Comparison of ENCODE assay signal across 9 cellular contexts in genomic region chr10:114045071-114045737, GRCh38. TPM values are rescaled to one million over a fixed set of nuclear protein-coding genes. Genes with fewer than 3 reads are reported as not detected.
DNase-seq lines count a peak whose midpoint lies in the region; ATAC-seq, FAIRE-seq and TF ChIP-seq lines count a peak whose summit lies in the region.
"Had no signal": no experiment of that assay in that cellular context is flagged by ENCODE, and none has a peak within 500 bp of the region (broad histone marks: within the 10 kb centered on the region; RNA-seq: fewer than 3 reads in every experiment).

No MANE protein-coding gene starts in this region.

- H3K9me3 ChIP-seq in BLaER1 treated with 17β-estradiol and CSF1 and Interleukin-3, amounts not matched to agents 10 nM and 100 nM (replicated peaks in 1 of 11): peaks cover 0 to 33% (median 8%) of the 10 kb centered on the region in 11 experiments; a peak in 11 of 22 replicates
- H3K9me3 ChIP-seq in kidney (ENCODE audit: control insufficient read depth in 1 of 2, low read length in 2 of 2): no peaks in the 10 kb centered on the region

- ATAC-seq in activated naive CD8-positive, alpha-beta T cell treated with anti-CD3 and anti-CD28 coated beads, Interleukin-2, amount 50 U/mL, for 24 hours: no peak
- peak; percentile 26 to 27 for ATAC-seq in stimulated activated naive B cell treated with anti-CD40 and anti-IgM and Interleukin-4, amounts not matched to agents 10 μg/mL and 1 μg/mL and 100 μg/mL, for 72 hours (replicated peaks)
- no peak for ATAC-seq in HG03039 (IDR thresholded peaks at IDR 0.05; ENCODE audit: unreplicated experiment)

- peak overlapping the region; percentile 24 to 80 (median 56); a peak in 18 of 20 replicates for H3K4me3 ChIP-seq in BLaER1 treated with 17β-estradiol and CSF1 and Interleukin-3, amounts not matched to agents 10 nM and 100 nM
- H3K4me3 ChIP-seq in HL-60 (replicated peaks; ENCODE audit: insufficient read depth, low read length) (peak overlapping the region; percentile 39), kidney (ENCODE audit: low read length in 2 of 2) (peak overlapping the region; percentile 42 to 44)

- H4K20me1 ChIP-seq in BLaER1 treated with 17β-estradiol and CSF1 and Interleukin-3, amounts not matched to agents 10 nM and 100 nM: peaks cover 0 to 18% (median 7%) of the 10 kb centered on the region in 11 experiments; a peak in 10 of 22 replicates

- TF ChIP-seq CTCF in HL-60 (IDR thresholded peaks at IDR 0.05; ENCODE audit: insufficient read depth, low read length) (no peak), kidney (IDR thresholded peaks at IDR 0.05; ENCODE audit: borderline replicate concordance, extremely low read depth, insufficient read depth) (no peak)

- peak overlapping the region in 6 of 11 experiments; percentile 40 to 73 (median 66); a peak in 11 of 22 replicates for H3K9ac ChIP-seq in BLaER1 treated with 17β-estradiol and CSF1 and Interleukin-3, amounts not matched to agents 10 nM and 100 nM
- H3K9ac ChIP-seq in kidney (ENCODE audit: low read length in 2 of 2): peak overlapping the region in 1 of 2 donors; percentile 44

- FAIRE-seq in kidney (lab: Jason Lieb, UNC) (no peak), HTR-8/SVneo (lab: Jason Lieb, UNC) (no peak)

- peak overlapping the region in 4 of 11 experiments; percentile 26 to 57 (median 45); a peak in 7 of 22 replicates for H3K27ac ChIP-seq in BLaER1 treated with 17β-estradiol and CSF1 and Interleukin-3, amounts not matched to agents 10 nM and 100 nM
- no peak overlapping the region for H3K27ac ChIP-seq in HL-60 (replicated peaks)
- H3K27ac ChIP-seq in kidney (ENCODE audit: low read depth in 2 of 2, low read length in 2 of 2): peak overlapping the region; percentile 43 to 47

- H3K4me3 Mint-ChIP-seq in activated naive CD8-positive, alpha-beta T cell treated with anti-CD3 and anti-CD28 coated beads, Interleukin-2, amount 50 U/mL, for 24 hours: peak overlapping the region; percentile 56
- H3K4me3 Mint-ChIP-seq in stimulated activated naive B cell treated with anti-CD40 and anti-IgM and Interleukin-4, amounts not matched to agents 10 μg/mL and 1 μg/mL and 100 μg/mL, for 72 hours: peak overlapping the region; percentile 85 to 86

- peak overlapping the region; percentile 52 for H3K27ac Mint-ChIP-seq in activated naive CD8-positive, alpha-beta T cell treated with anti-CD3 and anti-CD28 coated beads, Interleukin-2, amount 50 U/mL, for 24 hours
- peak overlapping the region; percentile 92 for H3K27ac Mint-ChIP-seq in stimulated activated naive B cell treated with anti-CD40 and anti-IgM and Interleukin-4, amounts not matched to agents 10 μg/mL and 1 μg/mL and 100 μg/mL, for 72 hours

- peaks cover 19% of the 10 kb centered on the region for H3K4me1 Mint-ChIP-seq in activated naive CD8-positive, alpha-beta T cell treated with anti-CD3 and anti-CD28 coated beads, Interleukin-2, amount 50 U/mL, for 24 hours
- H3K4me1 Mint-ChIP-seq in stimulated activated naive B cell treated with anti-CD40 and anti-IgM and Interleukin-4, amounts not matched to agents 10 μg/mL and 1 μg/mL and 100 μg/mL, for 72 hours: peaks cover 14 to 38% of the 10 kb centered on the region in 2 donors

- no peak for DNase-seq in HL-60 (ENCODE audit: low read depth in 1 of 2, low spot score in 1 of 2)
- peak; percentile 15 for DNase-seq in activated naive CD8-positive, alpha-beta T cell treated with anti-CD3 and anti-CD28 coated beads, Interleukin-2, amount 50 U/mL, for 24 hours
- DNase-seq in kidney: no peak
- peak; percentile 18 for DNase-seq in stimulated activated naive B cell treated with anti-CD40 and anti-IgM and Interleukin-4, amounts not matched to agents 10 μg/mL and 1 μg/mL and 100 μg/mL, for 72 hours
- no peak for DNase-seq in globus pallidus (ENCODE audit: low spot score)
- DNase-seq in HTR-8/SVneo (ENCODE audit: insufficient read length, low spot score): no peak

- H3K27me3 Mint-ChIP-seq in activated naive CD8-positive, alpha-beta T cell treated with anti-CD3 and anti-CD28 coated beads, Interleukin-2, amount 50 U/mL, for 24 hours: peaks cover 70% of the 10 kb centered on the region
- peaks cover 43 to 55% of the 10 kb centered on the region in 2 donors for H3K27me3 Mint-ChIP-seq in stimulated activated naive B cell treated with anti-CD40 and anti-IgM and Interleukin-4, amounts not matched to agents 10 μg/mL and 1 μg/mL and 100 μg/mL, for 72 hours

- intact Hi-C loops in kidney (cut with DNase I): no loop called here

- peaks cover 0 to 54% (median 0%) of the 10 kb centered on the region in 11 experiments; a peak in 6 of 22 replicates for H3K36me3 ChIP-seq in BLaER1 treated with 17β-estradiol and CSF1 and Interleukin-3, amounts not matched to agents 10 nM and 100 nM
- H3K36me3 ChIP-seq in kidney (ENCODE audit: control insufficient read depth in 1 of 2, insufficient read depth in 2 of 2, low read length in 2 of 2): no peaks in the 10 kb centered on the region

- H3K36me3 Mint-ChIP-seq in activated naive CD8-positive, alpha-beta T cell treated with anti-CD3 and anti-CD28 coated beads, Interleukin-2, amount 50 U/mL, for 24 hours (ENCODE audit: low read depth): no peaks in the 10 kb centered on the region
- peaks cover 8 to 21% of the 10 kb centered on the region in 2 donors for H3K36me3 Mint-ChIP-seq in stimulated activated naive B cell treated with anti-CD40 and anti-IgM and Interleukin-4, amounts not matched to agents 10 μg/mL and 1 μg/mL and 100 μg/mL, for 72 hours

- H3K27me3 ChIP-seq in BLaER1 treated with 17β-estradiol and CSF1 and Interleukin-3, amounts not matched to agents 10 nM and 100 nM: peaks cover 0 to 34% (median 17%) of the 10 kb centered on the region in 11 experiments; a peak in 14 of 22 replicates
- H3K27me3 ChIP-seq in HL-60 (ENCODE audit: insufficient read depth, poor library complexity, severe bottlenecking): peaks cover 14% of the 10 kb centered on the region

- peak overlapping the region; percentile 68 to 99 (median 86) for H3K4me2 ChIP-seq in BLaER1 treated with 17β-estradiol and CSF1 and Interleukin-3, amounts not matched to agents 10 nM and 100 nM

- peaks cover 25 to 79% (median 56%) of the 10 kb centered on the region in 10 experiments for H3K4me1 ChIP-seq in BLaER1 treated with 17β-estradiol and CSF1 and Interleukin-3, amounts not matched to agents 10 nM and 100 nM
- H3K4me1 ChIP-seq in kidney (ENCODE audit: control insufficient read depth in 1 of 2, insufficient read depth in 1 of 2, low read depth in 1 of 2, low read length in 2 of 2): peaks cover 0 to 8% of the 10 kb centered on the region in 2 donors

- no peaks in the 10 kb centered on the region for H3K9me3 Mint-ChIP-seq in activated naive CD8-positive, alpha-beta T cell treated with anti-CD3 and anti-CD28 coated beads, Interleukin-2, amount 50 U/mL, for 24 hours
- peaks cover 0 to 2% of the 10 kb centered on the region in 2 donors for H3K9me3 Mint-ChIP-seq in stimulated activated naive B cell treated with anti-CD40 and anti-IgM and Interleukin-4, amounts not matched to agents 10 μg/mL and 1 μg/mL and 100 μg/mL, for 72 hours
- H3K9me3 Mint-ChIP-seq: activated naive CD4-positive, alpha-beta T cell treated with anti-CD3 and anti-CD28 coated beads, Interleukin-2, amount 50 U/mL, for 72 hours had no signal

RNA-seq across cellular contexts. Expression of gene ADRB1, which starts 1.5 kb away (rescaled TPM):
- total RNA-seq in kidney: 0.72 TPM
- polyA plus RNA-seq in kidney (ENCODE audit: insufficient read depth, low read depth, low replicate concordance): 1.4 TPM
- total RNA-seq: activated naive CD4-positive, alpha-beta T cell treated with anti-CD3 and anti-CD28 coated beads, Interleukin-2, amount 50 U/mL, for 72 hours had no signal

Comparison
In these comparisons a context has a peak if more than half of its experiments do, and no peak if none do; other contexts are left out.
1. DNase-seq: peak in activated naive CD8-positive, alpha-beta T cell treated with anti-CD3 and anti-CD28 coated beads, Interleukin-2, amount 50 U/mL, for 24 hours (single experiment) and stimulated activated naive B cell treated with anti-CD40 and anti-IgM and Interleukin-4, amounts not matched to agents 10 μg/mL and 1 μg/mL and 100 μg/mL, for 72 hours (single experiment); none in HL-60 (0 of 2), kidney (single experiment), globus pallidus (single experiment) and HTR-8/SVneo (single experiment).
2. ATAC-seq: peak in stimulated activated naive B cell treated with anti-CD40 and anti-IgM and Interleukin-4, amounts not matched to agents 10 μg/mL and 1 μg/mL and 100 μg/mL, for 72 hours (2 of 2); none in activated naive CD8-positive, alpha-beta T cell treated with anti-CD3 and anti-CD28 coated beads, Interleukin-2, amount 50 U/mL, for 24 hours (single experiment) and HG03039 (single experiment).
3. Peak in every context shown above with its lines, with median percentiles within 50 percentile points of each other: H3K4me3 ChIP-seq.